Comparison of ENCODE assay signal across 8 cellular contexts in genomic region chr6:89144358-89145041, GRCh38. TPM values are rescaled to one million over a fixed set of nuclear protein-coding genes. Genes with fewer than 3 reads are reported as not detected.
DNase-seq lines count a peak whose midpoint lies in the region; ATAC-seq and FAIRE-seq lines count a peak whose summit lies in the region.

No MANE protein-coding gene starts in this region.

- peaks cover 0 to 3% of the 10 kb centered on the region in 2 donors for H3K27me3 Mint-ChIP-seq in natural killer cell treated with Interleukin-12 subunit alpha and Interleukin-12 subunit beta and Interleukin-15 and Interleukin-18, amount 100 ng/mL, for 72 hours

- H3K4me1 Mint-ChIP-seq in natural killer cell treated with Interleukin-12 subunit alpha and Interleukin-12 subunit beta and Interleukin-15 and Interleukin-18, amount 100 ng/mL, for 72 hours (ENCODE audit: low read depth in 2 of 2): peaks cover 11 to 34% of the 10 kb centered on the region in 2 donors

- peak; percentile 81 for FAIRE-seq in GM18507 (lab: Jason Lieb, UNC)

- no peak overlapping the region for H3K27ac Mint-ChIP-seq in natural killer cell treated with Interleukin-12 subunit alpha and Interleukin-12 subunit beta and Interleukin-15 and Interleukin-18, amount 100 ng/mL, for 72 hours

- ATAC-seq in natural killer cell treated with Interleukin-12 subunit alpha and Interleukin-12 subunit beta and Interleukin-15 and Interleukin-18, amount 100 ng/mL, for 72 hours: peak in 1 of 2 donors; percentile 32

- H3K9me3 Mint-ChIP-seq in natural killer cell treated with Interleukin-12 subunit alpha and Interleukin-12 subunit beta and Interleukin-15 and Interleukin-18, amount 100 ng/mL, for 72 hours: no peaks in the 10 kb centered on the region

- H3K4me3 Mint-ChIP-seq in natural killer cell treated with Interleukin-12 subunit alpha and Interleukin-12 subunit beta and Interleukin-15 and Interleukin-18, amount 100 ng/mL, for 72 hours: peak overlapping the region; percentile 32

- peak; percentile 38 for DNase-seq in GM18507 (ENCODE audit: extremely low spot score, insufficient read length, low read depth)
- peak; percentile 43 for DNase-seq in H4 (ENCODE audit: low spot score)
- peak; percentile 44 to 91 for DNase-seq in NCI-H2081 (lab: John Stamatoyannopoulos, UW)
- no peak for DNase-seq in natural killer cell treated with Interleukin-12 subunit alpha and Interleukin-12 subunit beta and Interleukin-15 and Interleukin-18, amount 100 ng/mL, for 72 hours (ENCODE audit: low spot score)
- DNase-seq in cerebellar cortex (ENCODE audit: low spot score): no peak
- no peak for DNase-seq in nucleus accumbens (lab: John Stamatoyannopoulos, UW)
- DNase-seq in NCI-H187 treated with DMSO at 0.1 percent for 48 hours (lab: John Stamatoyannopoulos, UW): no peak
- no peak for DNase-seq in LoVo (ENCODE audit: low spot score)

- no peaks in the 10 kb centered on the region for H3K36me3 Mint-ChIP-seq in natural killer cell treated with Interleukin-12 subunit alpha and Interleukin-12 subunit beta and Interleukin-15 and Interleukin-18, amount 100 ng/mL, for 72 hours

RNA-seq across cellular contexts. Expression of gene PM20D2, which starts 1.4 kb away (rescaled TPM):
- 4.7 and 4.9 TPM in 2 replicates for total RNA-seq in H4 (2014; rRNA removed; shearing (Covaris generic))
- 1 to 10 TPM; 3.8 to 6.2 TPM for total RNA-seq in natural killer cell treated with Interleukin-12 subunit alpha and Interleukin-12 subunit beta and Interleukin-15 and Interleukin-18, amount 100 ng/mL, for 72 hours

RNA-seq across cellular contexts. Expression of gene SRSF12, which starts 26.6 kb away (rescaled TPM):
- not detected in 2 replicates for total RNA-seq in H4 (2014; rRNA removed; shearing (Covaris generic))
- under 1 TPM; 0.14 to 0.17 TPM for total RNA-seq in natural killer cell treated with Interleukin-12 subunit alpha and Interleukin-12 subunit beta and Interleukin-15 and Interleukin-18, amount 100 ng/mL, for 72 hours

Comparison
In these comparisons a context has a peak if more than half of its experiments do, and no peak if none do; other contexts are left out.
1. DNase-seq: peak in GM18507 (single experiment), H4 (single experiment) and NCI-H2081 (2 of 2); none in natural killer cell treated with Interleukin-12 subunit alpha and Interleukin-12 subunit beta and Interleukin-15 and Interleukin-18, amount 100 ng/mL, for 72 hours (single experiment), cerebellar cortex (single experiment), nucleus accumbens (0 of 56), NCI-H187 treated with DMSO at 0.1 percent for 48 hours (single experiment) and LoVo (single experiment).